In genomic region chr2:75108937-75109482, GRCh38 we compare ENCODE assay signal across 17 cellular contexts.
DNase-seq lines count a peak whose midpoint lies in the region; ATAC-seq and TF ChIP-seq lines count a peak whose summit lies in the region.
"Had no signal": no experiment of that assay in that cellular context is flagged by ENCODE, and none has a peak within 500 bp of the region (broad histone marks: within the 10 kb centered on the region; RNA-seq: fewer than 3 reads in every experiment).

No MANE protein-coding gene starts in this region.

- no peaks in the 10 kb centered on the region for H3K79me2 ChIP-seq in GM23338 (replicated peaks; ENCODE audit: insufficient read depth)

- no peak overlapping the region for H3K27ac Mint-ChIP-seq in GM23338
- H3K27ac Mint-ChIP-seq in activated CD8-positive, alpha-beta T cell treated with anti-CD3 and anti-CD28 coated beads for 36 hours: no peak overlapping the region
- H3K27ac Mint-ChIP-seq: CD4-positive, alpha-beta memory T cell had no signal

- ATAC-seq in GM23338 (peak; percentile 47), aorta (ENCODE audit: low FRiP score) (peak; percentile 36), HG03442 (IDR thresholded peaks at IDR 0.05; ENCODE audit: unreplicated experiment) (no peak)
- ATAC-seq in activated CD8-positive, alpha-beta T cell treated with anti-CD3 and anti-CD28 coated beads for 36 hours: no peak
- ATAC-seq: HCT116, K562 had no signal

- H3K27me3 Mint-ChIP-seq in GM23338 (ENCODE audit: insufficient read depth, low read depth, poor library complexity): no peaks in the 10 kb centered on the region
- H3K27me3 Mint-ChIP-seq in activated CD8-positive, alpha-beta T cell treated with anti-CD3 and anti-CD28 coated beads for 36 hours: no peaks in the 10 kb centered on the region

- H3K9ac ChIP-seq in SK-N-MC (ENCODE audit: insufficient read length): peak overlapping the region; percentile 41

- POLR2A ChIA-PET in activated CD8-positive, alpha-beta T cell treated with anti-CD3 and anti-CD28 coated beads for 36 hours (lab: Charles Lee): no interaction called here

- H3K4me1 Mint-ChIP-seq in GM23338: peaks cover 30% of the 10 kb centered on the region
- H3K4me1 Mint-ChIP-seq in activated CD8-positive, alpha-beta T cell treated with anti-CD3 and anti-CD28 coated beads for 36 hours (ENCODE audit: low read depth): no peaks in the 10 kb centered on the region
- H3K4me1 Mint-ChIP-seq: CD4-positive, alpha-beta memory T cell had no signal

- no peaks in the 10 kb centered on the region for H3K9me3 Mint-ChIP-seq in GM23338
- no peaks in the 10 kb centered on the region for H3K9me3 Mint-ChIP-seq in activated CD8-positive, alpha-beta T cell treated with anti-CD3 and anti-CD28 coated beads for 36 hours
- H3K9me3 Mint-ChIP-seq: CD4-positive, alpha-beta memory T cell had no signal

- H3K36me3 ChIP-seq in GM23338 (ENCODE audit: insufficient read depth): no peaks in the 10 kb centered on the region
- no peaks in the 10 kb centered on the region for H3K36me3 ChIP-seq in SK-N-MC (ENCODE audit: insufficient read depth, low read length)
- no peaks in the 10 kb centered on the region for H3K36me3 ChIP-seq in aorta (ENCODE audit: control insufficient read depth in 1 of 2, insufficient read depth in 2 of 2, low read length in 1 of 2)

- H3K9me2 ChIP-seq in GM23338 (ENCODE audit: insufficient read depth): no peaks in the 10 kb centered on the region

- no peaks in the 10 kb centered on the region for H4K20me1 ChIP-seq in GM23338 (replicated peaks; ENCODE audit: insufficient read depth)

- H3K4me3 ChIP-seq in GM23338: no peak overlapping the region
- peak overlapping the region; percentile 58 for H3K4me3 ChIP-seq in SK-N-MC
- H3K4me3 ChIP-seq in aorta (ENCODE audit: low read length in 2 of 2): no peak overlapping the region
- H3K4me3 ChIP-seq: K562 had no signal

- H3F3A ChIP-seq in GM23338 (replicated peaks; ENCODE audit: low read depth): no peaks in the 10 kb centered on the region

- no peaks in the 10 kb centered on the region for H3K36me3 Mint-ChIP-seq in GM23338 (ENCODE audit: low read depth)
- H3K36me3 Mint-ChIP-seq in activated CD8-positive, alpha-beta T cell treated with anti-CD3 and anti-CD28 coated beads for 36 hours (ENCODE audit: low read depth): no peaks in the 10 kb centered on the region
- H3K36me3 Mint-ChIP-seq: CD4-positive, alpha-beta memory T cell had no signal

- no peak overlapping the region for H3K4me2 ChIP-seq in GM23338

- H3K4me1 ChIP-seq in GM23338 (ENCODE audit: insufficient read depth) (peaks cover 18% of the 10 kb centered on the region), aorta (ENCODE audit: control insufficient read depth in 1 of 2, insufficient read depth in 2 of 2, low read length in 2 of 2) (no peaks in the 10 kb centered on the region)

- H3K9me3 ChIP-seq in SK-N-MC (ENCODE audit: low read depth, low read length) (no peaks in the 10 kb centered on the region), aorta (ENCODE audit: control insufficient read depth, low read length) (no peaks in the 10 kb centered on the region)

- no peak overlapping the region for H3K4me3 Mint-ChIP-seq in GM23338
- no peak overlapping the region for H3K4me3 Mint-ChIP-seq in activated CD8-positive, alpha-beta T cell treated with anti-CD3 and anti-CD28 coated beads for 36 hours
- H3K4me3 Mint-ChIP-seq: CD4-positive, alpha-beta memory T cell had no signal

- WGBS in aorta, 2 donors: 48 to 52% methylated on average over 9 of the region's 9 CpGs

- DNase-seq in GM23338 (ENCODE audit: low spot score) (no peak), SK-N-MC (ENCODE audit: low read depth, low spot score) (no peak), myocyte (ENCODE audit: low read depth) (peak; percentile 51), aorta (no peak), NCI-H748 treated with DMSO at 0.1 percent for 48 hours (lab: John Stamatoyannopoulos, UW) (no peak)
- DNase-seq in activated CD8-positive, alpha-beta T cell treated with anti-CD3 and anti-CD28 coated beads for 36 hours: no peak
- DNase-seq: CD4-positive, alpha-beta memory T cell; DMS79 treated with DMSO at 0.1 percent for 48 hours; NCI-H1417 treated with DMSO at 0.1 percent for 48 hours; NCI-H2029; NCI-H2171; NCI-H446; NCI-H69 had no signal

- CTCF ChIA-PET in activated CD8-positive, alpha-beta T cell treated with anti-CD3 and anti-CD28 coated beads for 36 hours (lab: Charles Lee): interaction anchor here (1.0 kb wide), 1 partner anchor 45 kb away, joined by 3 read pairs; no protein-coding TSS in a partner anchor

- intact Hi-C loops in aorta (cut with DNase I): no loop called here
- intact Hi-C loops in activated CD8-positive, alpha-beta T cell treated with anti-CD3 and anti-CD28 coated beads for 36 hours (cut with micrococcal nuclease): no loop called here

- no peak for TF ChIP-seq CTCF in GM23338 (conservative IDR thresholded peaks at IDR 0.05; ENCODE audit: low read depth in 2 of 2)
- no peak for TF ChIP-seq CTCF in activated CD8-positive, alpha-beta T cell treated with anti-CD3 and anti-CD28 coated beads for 36 hours (IDR thresholded peaks at IDR 0.05)

- no peak overlapping the region for H3K27ac ChIP-seq in GM23338 (ENCODE audit: low read depth)
- peak overlapping the region; percentile 78 for H3K27ac ChIP-seq in SK-N-MC
- no peak overlapping the region for H3K27ac ChIP-seq in aorta (ENCODE audit: low read depth in 1 of 2, low read length in 2 of 2)
- H3K27ac ChIP-seq: RWPE1 had no signal

- H2AFZ ChIP-seq in GM23338: no peak overlapping the region; the same call in 1 of the 2 replicates

- no peaks in the 10 kb centered on the region for H3K27me3 ChIP-seq in GM23338 (ENCODE audit: insufficient read depth)
- H3K27me3 ChIP-seq in aorta (ENCODE audit: control insufficient read depth in 1 of 2, insufficient read depth in 2 of 2, low read length in 1 of 2): no peaks in the 10 kb centered on the region

TF ChIP-seq in GM23338, 12 proteins besides CTCF, POLR2A, EP300 and RAD21 (continues in another document):
- no peak for TF ChIP-seq ZNF462 (CRISPR knock-in tag; IDR thresholded peaks at IDR 0.05)

Comparison
In these comparisons a context has a peak if more than half of its experiments do, and no peak if none do; other contexts are left out.
1. ATAC-seq: peak in GM23338 (single experiment) and aorta (single experiment); none in activated CD8-positive, alpha-beta T cell treated with anti-CD3 and anti-CD28 coated beads for 36 hours (single experiment) and HG03442 (single experiment).